ENCODE assay signal across 27 cellular contexts in the genomic region with DNA sequence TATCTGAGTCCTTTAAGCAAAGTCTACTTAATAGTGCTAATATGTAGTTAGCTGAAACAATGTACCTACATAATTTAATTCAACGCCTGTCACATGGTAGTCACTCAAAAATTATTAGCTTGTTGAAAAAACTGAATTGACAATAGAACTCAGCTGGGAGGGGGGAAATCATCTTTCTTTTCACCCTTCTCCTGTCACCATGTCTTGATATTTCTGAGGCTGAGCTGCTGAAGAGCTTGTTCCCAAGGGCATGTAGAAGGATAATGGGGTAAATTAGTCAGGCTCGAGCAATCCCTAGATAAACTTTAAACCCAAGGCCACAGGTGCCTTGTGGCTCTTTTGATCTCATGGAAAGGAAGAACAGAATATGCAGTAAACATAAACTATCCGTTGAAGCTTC.
"Had no signal": no experiment of that assay in that cellular context is flagged by ENCODE, and none has a peak within 500 bp of the region (broad histone marks: within the 10 kb centered on the region; RNA-seq: fewer than 3 reads in every experiment).

No MANE protein-coding gene starts in this region.

- H3K79me2 ChIP-seq: parathyroid adenoma had no signal

- H3K4me1 Mint-ChIP-seq: natural killer cell; stimulated activated memory B cell treated with anti-CD40 and anti-IgM and Interleukin-4, amounts not matched to agents 10 μg/mL and 1 μg/mL and 100 μg/mL, for 72 hours had no signal

- H3K4me2 ChIP-seq: neural progenitor cell had no signal

- H3K36me3 ChIP-seq: colonic mucosa, gastrocnemius medialis, left ventricle myocardium inferior, lower lobe of right lung, neural progenitor cell, prostate gland, spleen, tibial artery had no signal

- H3K36me3 Mint-ChIP-seq: natural killer cell; neural progenitor cell; stimulated activated memory B cell treated with anti-CD40 and anti-IgM and Interleukin-4, amounts not matched to agents 10 μg/mL and 1 μg/mL and 100 μg/mL, for 72 hours; type B pancreatic cell had no signal

- H3K27ac ChIP-seq: colonic mucosa, epithelial cell of prostate, gastrocnemius medialis, left ventricle myocardium inferior, lower lobe of right lung, neural progenitor cell, parathyroid adenoma, prostate gland, skin epidermis, spleen, testis, tibial artery had no signal

- H3K9me3 Mint-ChIP-seq: endodermal cell, neural progenitor cell had no signal

- H3K27me3 ChIP-seq: colonic mucosa, gastrocnemius medialis, neural progenitor cell, spleen, testis, tibial artery had no signal

- H3K4me3 Mint-ChIP-seq: dendritic cell treated with granulocyte-macrophage colony-stimulating factor and Interleukin-4, amounts not matched to agents 40 ng/mL and 50 ng/mL, for 4 days; endodermal cell; natural killer cell; neural progenitor cell; stimulated activated memory B cell treated with anti-CD40 and anti-IgM and Interleukin-4, amounts not matched to agents 10 μg/mL and 1 μg/mL and 100 μg/mL, for 72 hours; type B pancreatic cell had no signal

- ATAC-seq: esophagus mucosa; gastrocnemius medialis; left cardiac atrium; lower lobe of right lung; natural killer cell; right cardiac atrium; stimulated activated memory B cell treated with anti-CD40 and anti-IgM and Interleukin-4, amounts not matched to agents 10 μg/mL and 1 μg/mL and 100 μg/mL, for 72 hours; stimulated activated naive CD8-positive, alpha-beta T cell treated with anti-CD3 and anti-CD28 coated beads, Interleukin-15, Interleukin-2, amounts not matched to agents 100 U/mL and 50 U/mL, for 24 hours had no signal

- H3K4me3 ChIP-seq: colonic mucosa, gastrocnemius medialis, left ventricle myocardium inferior, lower lobe of right lung, neural progenitor cell, prostate gland, skin epidermis, spleen, testis, tibial artery had no signal

- H3K27ac Mint-ChIP-seq: dendritic cell treated with granulocyte-macrophage colony-stimulating factor and Interleukin-4, amounts not matched to agents 40 ng/mL and 50 ng/mL, for 4 days; endodermal cell; natural killer cell; neural progenitor cell; stimulated activated memory B cell treated with anti-CD40 and anti-IgM and Interleukin-4, amounts not matched to agents 10 μg/mL and 1 μg/mL and 100 μg/mL, for 72 hours; type B pancreatic cell had no signal

- H3K9me3 ChIP-seq: colonic mucosa, gastrocnemius medialis, left ventricle myocardium inferior, lower lobe of right lung, prostate gland, spleen, testis, tibial artery had no signal

- H3K27me3 Mint-ChIP-seq: dendritic cell treated with granulocyte-macrophage colony-stimulating factor and Interleukin-4, amounts not matched to agents 40 ng/mL and 50 ng/mL, for 4 days; stimulated activated memory B cell treated with anti-CD40 and anti-IgM and Interleukin-4, amounts not matched to agents 10 μg/mL and 1 μg/mL and 100 μg/mL, for 72 hours; type B pancreatic cell had no signal

- H3K4me1 ChIP-seq: colonic mucosa, gastrocnemius medialis, left ventricle myocardium inferior, lower lobe of right lung, neural progenitor cell, parathyroid adenoma, prostate gland, spleen, testis, tibial artery had no signal

- H2AFZ ChIP-seq: neural progenitor cell, parathyroid adenoma had no signal

- DNase-seq: colonic mucosa; effector CD8-positive, alpha-beta T cell; endodermal cell; foreskin fibroblast; gastrocnemius medialis; head of caudate nucleus; hippocampal formation; left cardiac atrium; left ventricle myocardium inferior; lower lobe of right lung; natural killer cell; right cardiac atrium; spleen; stimulated activated CD4-positive, alpha-beta T cell treated with anti-CD3 and anti-CD28 coated beads, Interleukin-4, amount 100 ng/mL, for 4 hours; stimulated activated naive CD8-positive, alpha-beta T cell treated with anti-CD3 and anti-CD28 coated beads, Interleukin-15, Interleukin-2, amounts not matched to agents 100 U/mL and 50 U/mL, for 24 hours; substantia nigra; testis; tibial artery had no signal

- H3K9ac ChIP-seq: neural progenitor cell, parathyroid adenoma had no signal
